Comparison of ENCODE assay signal across 8 cellular contexts in genomic region chr3:63993653-63994079, GRCh38. TPM values are rescaled to one million over a fixed set of nuclear protein-coding genes. Genes with fewer than 3 reads are reported as not detected.
A peak's percentile ranks its signal among the peaks of the same experiment; 100 is the strongest.
DNase-seq lines count a peak whose midpoint lies in the region; ATAC-seq, FAIRE-seq and TF ChIP-seq lines count a peak whose summit lies in the region.

No MANE protein-coding gene starts in this region.

- POLR2A ChIA-PET in AG04449 (lab: Yijun Ruan, JAX) = interaction anchor here (0.7 kb wide), 1 partner anchor 363 kb away, joined by 3 read pairs; no protein-coding TSS in a partner anchor
- POLR2A ChIA-PET in HepG2 (lab: Yijun Ruan, JAX) = no interaction called here

- DNase-seq in AG04449 (ENCODE audit: low read depth, low spot score) = peak; percentile 23
- peak; percentile 67 for DNase-seq in GM13977 (ENCODE audit: low spot score)
- DNase-seq in NCI-H2107 (lab: John Stamatoyannopoulos, UW) = peak; percentile 1
- peak; percentile 34 for DNase-seq in activated CD4-positive, alpha-beta T cell treated with anti-CD3 and anti-CD28 coated beads for 1 hour
- DNase-seq in colonic mucosa = peak; percentile 66
- peak; percentile 50 for DNase-seq in HepG2 (ENCODE audit: low spot score)
- peak; percentile 8 to 31 (median 27) for DNase-seq in stimulated activated CD4-positive, alpha-beta T cell treated with anti-CD3 and anti-CD28 coated beads, TNF-alpha, amount 100 ng/mL, for 24 hours (ENCODE audit: low read depth in 3 of 3)

- intact Hi-C loops in colonic mucosa (cut with DNase I) = loop anchor here (2.0 kb wide), 1 partner anchor 33 kb away; no protein-coding TSS in a partner anchor
- intact Hi-C loops in HepG2 (cut with micrococcal nuclease; ENCODE audit: unreplicated experiment) = loop anchor here (1.0 kb wide), 2 partner anchors 25 to 31 kb away; no protein-coding TSS in a partner anchor

- CTCF ChIA-PET in AG04449 (lab: Yijun Ruan, JAX) (interaction anchor here (0.6 to 8.8 kb wide), 45 partner anchors 9 to 661 kb away, joined by 3 to 143 read pairs (median 5); partner anchors contain the start of gene C3orf49), HepG2 (lab: Yijun Ruan, JAX; ENCODE audit: low intra/inter-chr PET ratio, low total read pairs) (interaction anchor here (1.1 to 2.2 kb wide), 2 partner anchors 31 to 86 kb away, joined by 6 to 35 read pairs; no protein-coding TSS in a partner anchor)

- in situ Hi-C loops in GM13977 (cut with MboI; ENCODE audit: low pct_unique_long_range_greater_than_20kb, low sequenced_read_pairs, unreplicated experiment) (no loop called here), HepG2 (cut with HindIII; ENCODE audit: extremely low pct_ligation_motif_present, low pct_unique_long_range_greater_than_20kb) (loop anchor here (5.0 kb wide), 1 partner anchor 81 kb away; the partner anchor contains the start of gene SCAANT1)

- no peak overlapping the region for H3K4me2 ChIP-seq in HepG2 (ENCODE audit: low read depth, low read length)

- TF ChIP-seq EP300 in HepG2 (IDR thresholded peaks at IDR 0.05; ENCODE audit: low read depth in 2 of 2, low read length in 2 of 2) = no peak
- no peak for TF ChIP-seq EP300 in HepG2 (CRISPR knock-in tag; IDR thresholded peaks at IDR 0.05; ENCODE audit: borderline replicate concordance)

- TF ChIP-seq RAD21 in HepG2 (CRISPR knock-in tag; IDR thresholded peaks at IDR 0.05) = peak; percentile 87

- H3K36me3 ChIP-seq in colonic mucosa (peaks cover 18% of the 10 kb centered on the region), HepG2 (replicated peaks in 1 of 2; ENCODE audit: control insufficient read depth in 1 of 2, insufficient read depth in 2 of 2, low read length in 2 of 2) (peaks cover 32 to 70% of the 10 kb centered on the region in 2 experiments)

- no peaks in the 10 kb centered on the region for H3K79me2 ChIP-seq in HepG2 (ENCODE audit: insufficient read depth, low read length)

- TF ChIP-seq POLR2A in HepG2 (IDR thresholded peaks at IDR 0.05; ENCODE audit: insufficient read depth in 1 of 2, low read depth in 2 of 2, low read length in 2 of 2) = no peak

- 61% methylated on average over 3 of the region's 3 CpGs for WGBS in HepG2 (ENCODE audit: low lambda C conversion rate)

- H3K9ac ChIP-seq in colonic mucosa (ENCODE audit: low read depth in 2 of 2, low read length in 2 of 2) (no peak overlapping the region), HepG2 (ENCODE audit: insufficient read depth, low read depth, low read length) (no peak overlapping the region)

- ATAC-seq in HG02870 (IDR thresholded peaks at IDR 0.05; ENCODE audit: unreplicated experiment) = peak; percentile 81
- peak; percentile 95 for ATAC-seq in HepG2

- peak; percentile 92 for TF ChIP-seq CTCF in AG04449 (IDR thresholded peaks at IDR 0.05; ENCODE audit: insufficient read depth, low read length, missing control alignments)
- peak; percentile 96 for TF ChIP-seq CTCF in GM13977 (IDR thresholded peaks at IDR 0.05; ENCODE audit: extremely low read depth, insufficient read depth, missing control alignments)
- TF ChIP-seq CTCF in colonic mucosa (IDR thresholded peaks at IDR 0.05) = peak; percentile 92
- peak; percentile 82 for TF ChIP-seq CTCF in HepG2 (CRISPR knock-in tag; IDR thresholded peaks at IDR 0.05)

- H2AFZ ChIP-seq in HepG2 (ENCODE audit: low read length) = no peak overlapping the region

- no TSS peak for BruUV-seq in HepG2 (replicated peaks; lab: Mats Ljungman, UMichigan)

- H3K27me3 ChIP-seq in colonic mucosa (no peaks in the 10 kb centered on the region), HepG2 (ENCODE audit: control insufficient read depth in 1 of 2, insufficient read depth in 2 of 2, low read length in 2 of 2) (no peaks in the 10 kb centered on the region)

- H3K27ac ChIP-seq in colonic mucosa = no peak overlapping the region
- no peak overlapping the region for H3K27ac ChIP-seq in HepG2 (ENCODE audit: extremely low read length, insufficient read depth, low read length)

- H3K4me3 ChIP-seq in AG04449 (ENCODE audit: low read depth, low read length) = no peak overlapping the region
- no peak overlapping the region for H3K4me3 ChIP-seq in colonic mucosa
- no peak overlapping the region for H3K4me3 ChIP-seq in HepG2 (replicated peaks in 1 of 3; ENCODE audit: insufficient read depth in 1 of 3, low read depth in 2 of 3, low read length in 3 of 3)

- H3K9me3 ChIP-seq in colonic mucosa (no peaks in the 10 kb centered on the region), HepG2 (ENCODE audit: low read length) (no peaks in the 10 kb centered on the region)

- H3K4me1 ChIP-seq in colonic mucosa (no peaks in the 10 kb centered on the region), HepG2 (ENCODE audit: insufficient read depth, low read length) (peaks cover 19% of the 10 kb centered on the region)

- peak; percentile 76 for FAIRE-seq in HepG2 (lab: Jason Lieb, UNC)

- no peaks in the 10 kb centered on the region for H4K20me1 ChIP-seq in HepG2 (ENCODE audit: insufficient read depth, low read length)

TF ChIP-seq in HepG2, 621 proteins besides CTCF, POLR2A, EP300 and RAD21 (continues in another document):
- TF ChIP-seq TARDBP (CRISPR knock-in tag; IDR thresholded peaks at IDR 0.05) (0 out of 2 replicates have a peak, but pooled peaks have one; percentile 36), ZNF451 (CRISPR knock-in tag; IDR thresholded peaks at IDR 0.05) (no peak), STAG1 (CRISPR knock-in tag; IDR thresholded peaks at IDR 0.05) (peak; percentile 87), KDM2A (CRISPR knock-in tag; IDR thresholded peaks at IDR 0.05; ENCODE audit: borderline replicate concordance, low read depth) (0 out of 2 replicates have a peak, but pooled peaks have one; percentile 41), ZFP36L1 (CRISPR knock-in tag; IDR thresholded peaks at IDR 0.05) (no peak), ZHX2 (IDR thresholded peaks at IDR 0.05; ENCODE audit: low read depth) (no peak), ZHX2 (CRISPR knock-in tag; IDR thresholded peaks at IDR 0.05; ENCODE audit: borderline replicate concordance) (no peak), SMAD3 (CRISPR knock-in tag; IDR thresholded peaks at IDR 0.05) (0 out of 2 replicates have a peak, but pooled peaks have one; percentile 35)

RNA-seq across cellular contexts. Expression of gene PSMD6, which starts 29.6 kb away (rescaled TPM):
- total RNA-seq in colonic mucosa = 10 to 100 TPM; 50.3 to 75.8 TPM
- 117 and 169 TPM in 2 replicates for total RNA-seq in HepG2 (2016; rRNA removed; fragmentation: Illumina TruSeq; extraction: Trizol)
- 28.9 and 32.9 TPM in 2 replicates for total RNA-seq in HepG2 (2016; cell fraction: cytosol; rRNA removed; fragmentation: Illumina TruSeq; extraction: Trizol; ENCODE audit: low read depth)
- total RNA-seq in HepG2 (2016; cell fraction: insoluble cytoplasmic fraction; rRNA removed; fragmentation: Illumina TruSeq; extraction: Trizol) = 117 and 163 TPM in 2 replicates
- 33.9 and 40.8 TPM in 2 replicates for total RNA-seq in HepG2 (2016; cell fraction: membrane; rRNA removed; fragmentation: Illumina TruSeq; extraction: Trizol)
- 62.8 and 65.3 TPM in 2 replicates for total RNA-seq in HepG2 (2016; cell fraction: nucleus; rRNA removed; fragmentation: Illumina TruSeq; extraction: Trizol)
- 31.1 and 36.8 TPM in 2 replicates for polyA plus RNA-seq in HepG2 (2011; rRNA removed)
- polyA plus RNA-seq in HepG2 (2011; cell fraction: cytosol; rRNA removed) = 22.6 and 25.6 TPM in 2 replicates
- 36.5 and 41.5 TPM in 2 replicates for polyA plus RNA-seq in HepG2 (2011; cell fraction: nucleus; rRNA removed)
- polyA plus RNA-seq in HepG2 (2012) = 52.7 and 65.4 TPM in 2 replicates
- 21.9 and 22.5 TPM in 2 replicates for polyA plus RNA-seq in HepG2 (2016; cell fraction: cytosol; fragmentation: Illumina TruSeq; extraction: Trizol; ENCODE audit: low read depth)
- polyA plus RNA-seq in HepG2 (2016; cell fraction: insoluble cytoplasmic fraction; fragmentation: Illumina TruSeq; extraction: Trizol; ENCODE audit: low read depth) = 148 and 154 TPM in 2 replicates
- polyA plus RNA-seq in HepG2 (2016; cell fraction: membrane; fragmentation: Illumina TruSeq; extraction: Trizol; ENCODE audit: low read depth) = 23.8 and 24.7 TPM in 2 replicates
- 69.9 and 70.7 TPM in 2 replicates for polyA plus RNA-seq in HepG2 (2016; cell fraction: nucleus; fragmentation: Illumina TruSeq; extraction: Trizol; ENCODE audit: insufficient read depth, low read depth)
- polyA minus RNA-seq in HepG2 (2011; rRNA and poly(A)+ RNA removed; ENCODE audit: low replicate concordance) = 17.4 and 28.2 TPM in 2 replicates
- 21.1 and 22.2 TPM in 2 replicates for polyA minus RNA-seq in HepG2 (2011; cell fraction: cytosol; rRNA and poly(A)+ RNA removed)
- 76.8 and 80.5 TPM in 2 replicates for polyA minus RNA-seq in HepG2 (2011; cell fraction: nucleus; rRNA and poly(A)+ RNA removed)

Comparison
In these comparisons a context has a peak if more than half of its experiments do, and no peak if none do; other contexts are left out.
1. DNase-seq: peak in every context shown above with its lines; median percentile 67 in GM13977; 66 in colonic mucosa; 50 in HepG2; 34 in activated CD4-positive, alpha-beta T cell treated with anti-CD3 and anti-CD28 coated beads for 1 hour; 27 in stimulated activated CD4-positive, alpha-beta T cell treated with anti-CD3 and anti-CD28 coated beads, TNF-alpha, amount 100 ng/mL, for 24 hours; 23 in AG04449; 1 in NCI-H2107.